ENCODE assay signal across 1 cellular context in the genomic region with DNA sequence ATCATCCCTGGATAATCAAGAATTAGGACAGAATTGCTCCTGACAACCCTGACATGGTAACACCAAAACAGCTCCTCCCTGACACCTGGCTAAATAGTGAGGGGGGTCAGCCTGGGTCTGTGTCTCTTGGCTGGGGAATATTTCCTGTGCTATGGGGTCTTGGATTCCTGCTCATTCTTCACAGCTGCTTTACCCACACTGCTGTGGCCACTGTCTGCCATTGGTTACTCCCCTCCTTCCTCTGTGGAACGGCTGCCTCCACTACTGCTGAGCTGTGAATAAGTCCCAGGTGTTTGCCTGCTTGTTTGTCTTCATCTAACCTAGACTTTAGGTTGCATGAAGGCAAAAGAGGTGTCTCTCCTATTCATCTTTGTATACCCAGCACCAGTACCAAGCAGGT.
TF ChIP-seq lines count a peak whose summit lies in the region.

No MANE protein-coding gene starts in this region.

TF ChIP-seq in H1, 55 proteins besides CTCF, POLR2A, EP300 and RAD21:
- TF ChIP-seq PHF8 (conservative IDR thresholded peaks at IDR 0.05; ENCODE audit: low read depth, low read length) (no peak), ASH2L (IDR thresholded peaks at IDR 0.05; ENCODE audit: low read length) (no peak), RBBP5 (IDR thresholded peaks at IDR 0.05; ENCODE audit: borderline replicate concordance, low read depth, low read length) (no peak), MAFK (IDR thresholded peaks at IDR 0.05; ENCODE audit: low read depth, low read length) (no peak)
